In genomic region chr17:80676564-80676963, GRCh38 we compare ENCODE assay signal across 25 cellular contexts.
DNase-seq lines count a peak whose midpoint lies in the region; ATAC-seq, FAIRE-seq and TF ChIP-seq lines count a peak whose summit lies in the region.
"Had no signal": no experiment of that assay in that cellular context is flagged by ENCODE, and none has a peak within 500 bp of the region (broad histone marks: within the 10 kb centered on the region; RNA-seq: fewer than 3 reads in every experiment).

No MANE protein-coding gene starts in this region.

- H3K36me3 ChIP-seq in HepG2 (replicated peaks in 1 of 2; ENCODE audit: control insufficient read depth in 1 of 2, insufficient read depth in 2 of 2, low read length in 2 of 2) (peaks cover 0 to 1% of the 10 kb centered on the region in 2 experiments; a peak in 1 of 5 replicates), right lobe of liver (no peaks in the 10 kb centered on the region), endodermal cell (ENCODE audit: control insufficient read depth, insufficient read depth, low read length) (no peaks in the 10 kb centered on the region), thyroid gland (no peaks in the 10 kb centered on the region)

- H3K4me1 ChIP-seq in HepG2 (ENCODE audit: insufficient read depth, low read length) (peaks cover 76% of the 10 kb centered on the region), right lobe of liver (peaks cover 0 to 10% (median 0%) of the 10 kb centered on the region in 4 donors), endodermal cell (ENCODE audit: control insufficient read depth, insufficient read depth, low read length) (no peaks in the 10 kb centered on the region), thyroid gland (peaks cover 6 to 10% of the 10 kb centered on the region in 2 donors)

- TF ChIP-seq CTCF in HepG2 (CRISPR knock-in tag; IDR thresholded peaks at IDR 0.05) (no peak), right lobe of liver (IDR thresholded peaks at IDR 0.05) (no peak), endodermal cell (conservative IDR thresholded peaks at IDR 0.05) (no peak), thyroid gland (IDR thresholded peaks at IDR 0.05) (no peak), WTC11 (IDR thresholded peaks at IDR 0.05) (no peak)

- H3K79me2 ChIP-seq in HepG2 (ENCODE audit: insufficient read depth, low read length), result peaks cover 65% of the 10 kb centered on the region

- no peak for TF ChIP-seq EP300 in HepG2 (IDR thresholded peaks at IDR 0.05; ENCODE audit: low read depth in 2 of 2, low read length in 2 of 2)
- TF ChIP-seq EP300 in HepG2 (CRISPR knock-in tag; IDR thresholded peaks at IDR 0.05; ENCODE audit: borderline replicate concordance), result no peak

- peak overlapping the region; percentile 73 for H3K27ac Mint-ChIP-seq in activated CD4-positive, alpha-beta T cell treated with anti-CD3 and anti-CD28 coated beads, Interleukin-2, amount 10 ng/mL, durations not matched to agents 7 days and 5 days
- H3K27ac Mint-ChIP-seq in endodermal cell (no peak overlapping the region), WTC11 (no peak overlapping the region)

- H3K9me3 Mint-ChIP-seq in activated CD4-positive, alpha-beta T cell treated with anti-CD3 and anti-CD28 coated beads, Interleukin-2, amount 10 ng/mL, durations not matched to agents 7 days and 5 days, result no peaks in the 10 kb centered on the region
- H3K9me3 Mint-ChIP-seq in endodermal cell (no peaks in the 10 kb centered on the region), WTC11 (no peaks in the 10 kb centered on the region)

- H3K9me3 ChIP-seq in HepG2 (ENCODE audit: low read length), result no peaks in the 10 kb centered on the region
- no peaks in the 10 kb centered on the region for H3K9me3 ChIP-seq in right lobe of liver
- H3K9me3 ChIP-seq in endodermal cell (ENCODE audit: control insufficient read depth, low read length), result no peaks in the 10 kb centered on the region
- no peaks in the 10 kb centered on the region for H3K9me3 ChIP-seq in thyroid gland

- CTCF ChIA-PET in activated CD4-positive, alpha-beta T cell treated with anti-CD3 and anti-CD28 coated beads, Interleukin-2, amount 10 ng/mL, durations not matched to agents 7 days and 5 days (lab: Charles Lee), result interaction anchor here (0.8 to 1.6 kb wide), 2 partner anchors 33 to 223 kb away, joined by 3 to 4 read pairs; no protein-coding TSS in a partner anchor
- CTCF ChIA-PET in HepG2 (lab: Yijun Ruan, JAX; ENCODE audit: low intra/inter-chr PET ratio, low total read pairs), result no interaction called here
- CTCF ChIA-PET in WTC11 (lab: Charles Lee), result no interaction called here

- TF ChIP-seq RAD21 in HepG2 (CRISPR knock-in tag; IDR thresholded peaks at IDR 0.05), result no peak

- H4K20me1 ChIP-seq in HepG2 (ENCODE audit: insufficient read depth, low read length), result no peaks in the 10 kb centered on the region; the same call in 1 of the 2 replicates

- WGBS in HepG2 (ENCODE audit: low lambda C conversion rate), result 86% methylated on average over 9 of the region's 9 CpGs
- 93% methylated on average over 3 of the region's 9 CpGs for WGBS in right lobe of liver (ENCODE audit: insufficient coverage, low coverage, low lambda C conversion rate, missing lambda C conversion rate)
- 96 to 98% methylated on average over 8 to 9 of the region's 9 CpGs for WGBS in endodermal cell (ENCODE audit: insufficient coverage in 1 of 2, insufficient read length in 1 of 2), 2 experiments
- 97 to 100% methylated on average over 3 to 9 of the region's 9 CpGs for WGBS in thyroid gland, 2 donors

- no peak for DNase-seq in activated CD4-positive, alpha-beta T cell treated with anti-CD3 and anti-CD28 coated beads, Interleukin-2, amount 10 ng/mL, durations not matched to agents 7 days and 5 days
- DNase-seq in activated CD4-positive, alpha-beta T cell treated with anti-CD3 and anti-CD28 coated beads for 4 hours, result no peak
- DNase-seq in HepG2 (ENCODE audit: low spot score), result no peak
- DNase-seq in right lobe of liver, result no peak
- peak; percentile 46 for DNase-seq in endodermal cell
- DNase-seq in thyroid gland, result no peak
- DNase-seq in WTC11 (ENCODE audit: low spot score), result no peak
- DNase-seq: GDM1; GOT3; HCEC 1CT; KG1; NCI-H1105 treated with DMSO at 0.1 percent for 48 hours; NCI-H2029 treated with DMSO at 0.1 percent for 48 hours; NCI-H2171; NCI-H345; NCI-H524; NCI-H774; NK-92 treated with Interleukin-12 subunit alpha and Interleukin-12 subunit beta, amount 100 ng/mL, for 24 hours; SHP77 treated with DMSO at 0.1 percent for 48 hours had no signal

- POLR2A ChIA-PET in activated CD4-positive, alpha-beta T cell treated with anti-CD3 and anti-CD28 coated beads, Interleukin-2, amount 10 ng/mL, durations not matched to agents 7 days and 5 days (lab: Charles Lee), result no interaction called here
- POLR2A ChIA-PET in HepG2 (lab: Yijun Ruan, JAX) (interaction anchor here (1.0 kb wide), 1 partner anchor 9 kb away, joined by 3 read pairs; no protein-coding TSS in a partner anchor), WTC11 (lab: Charles Lee) (no interaction called here)

- H3K36me3 Mint-ChIP-seq in activated CD4-positive, alpha-beta T cell treated with anti-CD3 and anti-CD28 coated beads, Interleukin-2, amount 10 ng/mL, durations not matched to agents 7 days and 5 days (ENCODE audit: low read depth), result peaks cover 23% of the 10 kb centered on the region
- peaks cover 1% of the 10 kb centered on the region for H3K36me3 Mint-ChIP-seq in endodermal cell (ENCODE audit: low read depth)
- H3K36me3 Mint-ChIP-seq in WTC11, result no peaks in the 10 kb centered on the region

- H3K27me3 Mint-ChIP-seq in activated CD4-positive, alpha-beta T cell treated with anti-CD3 and anti-CD28 coated beads, Interleukin-2, amount 10 ng/mL, durations not matched to agents 7 days and 5 days, result no peaks in the 10 kb centered on the region
- no peaks in the 10 kb centered on the region for H3K27me3 Mint-ChIP-seq in endodermal cell (ENCODE audit: insufficient read depth)
- no peaks in the 10 kb centered on the region for H3K27me3 Mint-ChIP-seq in WTC11 (ENCODE audit: low read depth)

- no TSS peak for BruUV-seq in HepG2 (replicated peaks; lab: Mats Ljungman, UMichigan)

- H3K4me3 ChIP-seq in HepG2 (replicated peaks in 1 of 3; ENCODE audit: insufficient read depth in 1 of 3, low read depth in 2 of 3, low read length in 3 of 3) (no peak overlapping the region), right lobe of liver (no peak overlapping the region), endodermal cell (ENCODE audit: low read length) (no peak overlapping the region), thyroid gland (replicated peaks in 1 of 3) (no peak overlapping the region)

- peak overlapping the region; percentile 37 for H3K27ac ChIP-seq in HepG2 (ENCODE audit: extremely low read length, insufficient read depth, low read length)
- H3K27ac ChIP-seq in right lobe of liver, result no peak overlapping the region
- H3K27ac ChIP-seq in endodermal cell (ENCODE audit: low read depth, low read length), result no peak overlapping the region
- no peak overlapping the region for H3K27ac ChIP-seq in thyroid gland
- H3K27ac ChIP-seq: C4-2B, HL-60, RWPE1 had no signal

- H3K27me3 ChIP-seq in HepG2 (ENCODE audit: control insufficient read depth in 1 of 2, insufficient read depth in 2 of 2, low read length in 2 of 2), result no peaks in the 10 kb centered on the region
- H3K27me3 ChIP-seq in right lobe of liver, result no peaks in the 10 kb centered on the region
- H3K27me3 ChIP-seq in endodermal cell (ENCODE audit: control insufficient read depth, insufficient read depth, low read length, poor library complexity, severe bottlenecking), result no peaks in the 10 kb centered on the region
- H3K27me3 ChIP-seq in thyroid gland, result no peaks in the 10 kb centered on the region

- H3K9ac ChIP-seq in HepG2 (ENCODE audit: insufficient read depth, low read depth, low read length) (no peak overlapping the region), endodermal cell (ENCODE audit: extremely low read depth, low read length, poor library complexity, severe bottlenecking) (no peak overlapping the region)

- H3K4me2 ChIP-seq in HepG2 (ENCODE audit: low read depth, low read length), result 0 out of 2 replicates have a peak overlapping the region, but pooled peaks have one; percentile 25

- H3K4me3 Mint-ChIP-seq in activated CD4-positive, alpha-beta T cell treated with anti-CD3 and anti-CD28 coated beads, Interleukin-2, amount 10 ng/mL, durations not matched to agents 7 days and 5 days, result no peak overlapping the region
- H3K4me3 Mint-ChIP-seq in endodermal cell, result no peak overlapping the region
- H3K4me3 Mint-ChIP-seq in WTC11, result no peak overlapping the region

- FAIRE-seq in HepG2 (lab: Jason Lieb, UNC), result no peak
- FAIRE-seq: A204.1, GM18507, GM19239 had no signal

- in situ Hi-C loops in HepG2 (cut with HindIII; ENCODE audit: extremely low pct_ligation_motif_present, low pct_unique_long_range_greater_than_20kb), result no loop called here

- ATAC-seq in HepG2, result 0 out of 3 replicates have a peak, but pooled peaks have one; percentile 10
- no peak for ATAC-seq in right lobe of liver
- ATAC-seq in WTC11, result no peak

- peaks cover 89% of the 10 kb centered on the region for H3K4me1 Mint-ChIP-seq in activated CD4-positive, alpha-beta T cell treated with anti-CD3 and anti-CD28 coated beads, Interleukin-2, amount 10 ng/mL, durations not matched to agents 7 days and 5 days
- H3K4me1 Mint-ChIP-seq in endodermal cell (peaks cover 26% of the 10 kb centered on the region), WTC11 (peaks cover 46% of the 10 kb centered on the region)

- H2AFZ ChIP-seq in HepG2 (ENCODE audit: low read length), result no peak overlapping the region

- TF ChIP-seq POLR2A in HepG2 (IDR thresholded peaks at IDR 0.05; ENCODE audit: insufficient read depth in 1 of 2, low read depth in 2 of 2, low read length in 2 of 2), result no peak
- TF ChIP-seq POLR2A in right lobe of liver (IDR thresholded peaks at IDR 0.05), result no peak
- no peak for TF ChIP-seq POLR2A in thyroid gland (IDR thresholded peaks at IDR 0.05)

- intact Hi-C loops in HepG2 (cut with micrococcal nuclease; ENCODE audit: unreplicated experiment) (no loop called here), right lobe of liver (cut with DNase I) (no loop called here), thyroid gland (cut with DNase I) (no loop called here)

TF ChIP-seq in WTC11, 78 proteins besides CTCF, POLR2A, EP300 and RAD21 (continues in another document):
- TF ChIP-seq NFATC4 (CRISPR knock-in tag; IDR thresholded peaks at IDR 0.05) (no peak), ZBTB21 (CRISPR knock-in tag; IDR thresholded peaks at IDR 0.05; ENCODE audit: borderline replicate concordance) (no peak), GTF2I (CRISPR knock-in tag; conservative IDR thresholded peaks at IDR 0.05) (no peak), CREM (CRISPR knock-in tag; IDR thresholded peaks at IDR 0.05) (no peak), ESRRA (CRISPR knock-in tag; IDR thresholded peaks at IDR 0.05; ENCODE audit: borderline replicate concordance) (no peak)
